ENCODE assay signal across 18 cellular contexts in genomic region chr20:35215066-35215956, GRCh38. TPM values are rescaled to one million over a fixed set of nuclear protein-coding genes. Genes with fewer than 3 reads are reported as not detected.
DNase-seq lines count a peak whose midpoint lies in the region; ATAC-seq, FAIRE-seq and TF ChIP-seq lines count a peak whose summit lies in the region.
"Had no signal": no experiment of that assay in that cellular context is flagged by ENCODE, and none has a peak within 500 bp of the region (broad histone marks: within the 10 kb centered on the region; RNA-seq: fewer than 3 reads in every experiment).

No MANE protein-coding gene starts in this region.

- H3K36me3 ChIP-seq in HCT116 (ENCODE audit: control insufficient read depth in 1 of 2, insufficient read depth in 2 of 2, low read length in 2 of 2), result no peaks in the 10 kb centered on the region
- H3K36me3 ChIP-seq in PC-3 (ENCODE audit: low read depth, low read length), result no peaks in the 10 kb centered on the region
- no peaks in the 10 kb centered on the region for H3K36me3 ChIP-seq in endothelial cell of umbilical vein (ENCODE audit: control insufficient read depth in 2 of 2, extremely low read depth in 1 of 2, insufficient read depth in 2 of 2, low read length in 2 of 2)
- H3K36me3 ChIP-seq: vagina had no signal

- no peaks in the 10 kb centered on the region for H3F3A ChIP-seq in PC-3 (ENCODE audit: low read length, unreplicated experiment)

- no peak for TF ChIP-seq POLR2A in HCT116 (IDR thresholded peaks at IDR 0.05; ENCODE audit: borderline replicate concordance, extremely low read depth, insufficient read depth, insufficient read length)
- no peak for TF ChIP-seq POLR2A in endothelial cell of umbilical vein (IDR thresholded peaks at IDR 0.05; ENCODE audit: low read depth, low read length)

- FAIRE-seq in endothelial cell of umbilical vein (lab: Jason Lieb, UNC), result peak; percentile 76
- FAIRE-seq: GM12892 had no signal

- RAD21 ChIA-PET in HCT116 (lab: Charles Lee; ENCODE audit: low non-redundant PET in 1 of 2, low total read pairs in 2 of 2, uncharacterized antibody in 2 of 2, unreplicated experiment in 2 of 2), result interaction anchor here in 1 of 2 experiments (0.6 kb wide), 1 partner anchor 70 kb away, joined by 3 read pairs; no protein-coding TSS in a partner anchor

- DNase-seq in A172 (ENCODE audit: low spot score), result peak; percentile 96
- no peak for DNase-seq in HCT116 (ENCODE audit: low read depth, low spot score)
- DNase-seq in PC-3, result peak; percentile 89
- no peak for DNase-seq in endothelial cell of umbilical vein (ENCODE audit: low read depth, low spot score)
- DNase-seq in activated CD4-positive, CD25-positive, alpha-beta regulatory T cell (lab: John Stamatoyannopoulos, UW), result no peak
- DNase-seq in C1 segment of cervical spinal cord (lab: John Stamatoyannopoulos, UW), result no peak
- no peak for DNase-seq in activated CD8-positive, alpha-beta memory T cell treated with anti-CD3 and anti-CD28 coated beads for 24 hours
- no peak for DNase-seq in Right ventricle myocardium inferior (ENCODE audit: missing footprints)
- DNase-seq: activated CD4-positive, alpha-beta memory T cell treated with anti-CD3 and anti-CD28 coated beads for 36 hours; activated gamma-delta T cell treated with Interleukin-2 at 50 U/mL for 16 hours; central memory CD4-positive, alpha-beta T cell; KG1; stimulated activated CD4-positive, alpha-beta T cell treated with anti-CD3 and anti-CD28 coated beads, Interleukin-2, amount 100 ng/mL, for 24 hours had no signal

- dilution Hi-C loops in endothelial cell of umbilical vein (cut with MboI; ENCODE audit: extremely low pct_ligation_motif_present, low sequenced_read_pairs), result no loop called here

- ATAC-seq in HCT116, result peak; percentile 55; the same call in 1 of the 2 replicates
- ATAC-seq in PC-3, result peak; percentile 84
- no peak for ATAC-seq in Right ventricle myocardium inferior
- ATAC-seq: esophagus mucosa; stimulated activated effector memory CD8-positive, alpha-beta T cell treated with anti-CD3 and anti-CD28 coated beads, Interleukin-12 subunit alpha, Interleukin-12 subunit beta, amount 100 ng/mL, for 72 hours had no signal

- TF ChIP-seq CTCF in HCT116 (IDR thresholded peaks at IDR 0.05 in 2 of 3, conservative IDR thresholded peaks at IDR 0.05 in 1 of 3; ENCODE audit: borderline replicate concordance in 1 of 3, insufficient read depth in 1 of 3, low read depth in 2 of 3, low read length in 2 of 3) (no peak), PC-3 (conservative IDR thresholded peaks at IDR 0.05; ENCODE audit: low read depth, low read length) (no peak), endothelial cell of umbilical vein (IDR thresholded peaks at IDR 0.05; ENCODE audit: extremely low read depth in 1 of 2, insufficient read depth in 1 of 2, low read depth in 1 of 2, low read length in 2 of 2) (no peak)

- intact Hi-C loops in HCT116 (cut with micrococcal nuclease), result no loop called here
- intact Hi-C loops in PC-3 (cut with micrococcal nuclease), result loop anchor here (2.0 kb wide), 1 partner anchor 47 kb away; no protein-coding TSS in a partner anchor
- intact Hi-C loops in endothelial cell of umbilical vein (cut with micrococcal nuclease), result no loop called here
- intact Hi-C loops in Right ventricle myocardium inferior (cut with DNase I), result no loop called here

- H3K4me1 ChIP-seq in HCT116 (ENCODE audit: control insufficient read depth in 1 of 2, insufficient read depth in 2 of 2, low read length in 2 of 2) (peaks cover 0 to 6% of the 10 kb centered on the region in 2 experiments; a peak in 2 of 4 replicates), PC-3 (ENCODE audit: insufficient read depth, low read length) (peaks cover 18% of the 10 kb centered on the region), endothelial cell of umbilical vein (ENCODE audit: control insufficient read depth, extremely low read depth, insufficient read depth, low read length) (peaks cover 5% of the 10 kb centered on the region)
- H3K4me1 ChIP-seq: vagina had no signal

- no peaks in the 10 kb centered on the region for H3K27me3 ChIP-seq in HCT116 (ENCODE audit: insufficient read depth, low read length)
- H3K27me3 ChIP-seq in PC-3 (ENCODE audit: low read length), result no peaks in the 10 kb centered on the region
- H3K27me3 ChIP-seq in endothelial cell of umbilical vein (ENCODE audit: control insufficient read depth in 2 of 2, insufficient read depth in 2 of 2, low read length in 2 of 2), result peaks cover 3 to 9% of the 10 kb centered on the region in 2 experiments
- H3K27me3 ChIP-seq: vagina had no signal

- CTCF ChIA-PET in HCT116 (lab: Charles Lee), result no interaction called here
- CTCF ChIA-PET in PC-3 (lab: Charles Lee), result interaction anchor here (0.7 to 2.1 kb wide), 3 partner anchors 70 to 122 kb away, joined by 4 to 9 read pairs (median 8); no protein-coding TSS in a partner anchor
- CTCF ChIA-PET in endothelial cell of umbilical vein (lab: Charles Lee), result interaction anchor here (0.7 to 3.0 kb wide), 7 partner anchors 12 to 120 kb away, joined by 3 to 21 read pairs (median 4); partner anchors contain the start of gene MMP24

- POLR2A ChIA-PET in HCT116 (lab: Charles Lee), result no interaction called here
- POLR2A ChIA-PET in PC-3 (lab: Charles Lee; ENCODE audit: unreplicated experiment), result no interaction called here
- POLR2A ChIA-PET in endothelial cell of umbilical vein (lab: Charles Lee), result no interaction called here

- H2AFZ ChIP-seq in HCT116 (ENCODE audit: low read depth, low read length, poor library complexity, severe bottlenecking) (no peak overlapping the region), PC-3 (ENCODE audit: low read length) (no peak overlapping the region; the same call in 1 of the 2 replicates), endothelial cell of umbilical vein (ENCODE audit: low read depth, low read length) (no peak overlapping the region)

- H3K9me2 ChIP-seq in HCT116 (ENCODE audit: insufficient read depth) (no peaks in the 10 kb centered on the region), PC-3 (replicated peaks; ENCODE audit: low read length) (no peaks in the 10 kb centered on the region)

- no peak overlapping the region for H3K4me3 ChIP-seq in HCT116 (replicated peaks in 1 of 2; ENCODE audit: low read depth in 1 of 2, low read length in 2 of 2)
- H3K4me3 ChIP-seq in PC-3 (ENCODE audit: low read length), result no peak overlapping the region
- H3K4me3 ChIP-seq in endothelial cell of umbilical vein (replicated peaks in 1 of 3; ENCODE audit: insufficient read depth in 1 of 3, low read depth in 1 of 3, low read length in 3 of 3), result no peak overlapping the region
- H3K4me3 ChIP-seq: vagina had no signal

- H3K9ac ChIP-seq in HCT116 (ENCODE audit: low read length), result no peak overlapping the region
- no peak overlapping the region for H3K9ac ChIP-seq in PC-3 (ENCODE audit: low read length)
- no peak overlapping the region for H3K9ac ChIP-seq in endothelial cell of umbilical vein (replicated peaks; ENCODE audit: extremely low read depth, insufficient read depth, low read length)

- H3K9me1 ChIP-seq in endothelial cell of umbilical vein (replicated peaks; ENCODE audit: control insufficient read depth, extremely low read depth, insufficient read depth, low read length), result no peaks in the 10 kb centered on the region

- H3K4me2 ChIP-seq in HCT116 (ENCODE audit: low read length) (peak overlapping the region; percentile 29; the same call in 1 of the 2 replicates), PC-3 (ENCODE audit: low read length) (peak overlapping the region; percentile 19), endothelial cell of umbilical vein (ENCODE audit: insufficient read depth, low read length) (no peak overlapping the region)

- no peaks in the 10 kb centered on the region for H4K20me1 ChIP-seq in HCT116 (ENCODE audit: insufficient read depth)
- H4K20me1 ChIP-seq in PC-3 (ENCODE audit: low read length), result no peaks in the 10 kb centered on the region
- H4K20me1 ChIP-seq in endothelial cell of umbilical vein (replicated peaks; ENCODE audit: control insufficient read depth, extremely low read depth, insufficient read depth, low read length), result no peaks in the 10 kb centered on the region

- TF ChIP-seq RAD21 in HCT116 (IDR thresholded peaks at IDR 0.05; ENCODE audit: low read depth), result no peak

- BruUV-seq in HCT116 (replicated peaks; lab: Mats Ljungman, UMichigan) (no TSS peak), PC-3 (replicated peaks; lab: Mats Ljungman, UMichigan) (TSS peak; percentile 31), endothelial cell of umbilical vein (replicated peaks; lab: Mats Ljungman, UMichigan) (no TSS peak)

- H3K27ac ChIP-seq in HCT116 (ENCODE audit: low read depth, low read length), result no peak overlapping the region
- H3K27ac ChIP-seq in PC-3 (ENCODE audit: low read length), result peak overlapping the region; percentile 39
- no peak overlapping the region for H3K27ac ChIP-seq in endothelial cell of umbilical vein (ENCODE audit: insufficient read depth, low read depth, low read length)
- H3K27ac ChIP-seq: vagina had no signal

- H3K9me3 ChIP-seq in HCT116 (ENCODE audit: control insufficient read depth in 1 of 2, insufficient read depth in 1 of 2, low read depth in 1 of 2, low read length in 2 of 2) (no peaks in the 10 kb centered on the region), PC-3 (ENCODE audit: low read length) (no peaks in the 10 kb centered on the region), endothelial cell of umbilical vein (replicated peaks; ENCODE audit: control insufficient read depth, insufficient read depth, low read length) (no peaks in the 10 kb centered on the region)
- H3K9me3 ChIP-seq: vagina had no signal

- H3K79me2 ChIP-seq in HCT116 (ENCODE audit: insufficient read depth, low read length) (no peaks in the 10 kb centered on the region), PC-3 (ENCODE audit: low read length) (no peaks in the 10 kb centered on the region), endothelial cell of umbilical vein (ENCODE audit: control insufficient read depth, insufficient read depth, low read length) (no peaks in the 10 kb centered on the region)

RNA-seq across cellular contexts. Expression of gene MMP24, which starts 11.2 kb away (rescaled TPM):
- 5.2 and 14.2 TPM in 2 replicates for total RNA-seq in A172 (2014; rRNA removed; shearing (Covaris generic))
- total RNA-seq in HCT116 (2021; ENCODE audit: unreplicated experiment) (not detected), PC-3 (2014; rRNA removed) (0.52 and 0.91 TPM in 2 replicates), endothelial cell of umbilical vein (0.27 and 0.32 TPM in 2 replicates), Right ventricle myocardium inferior (0.35 TPM)
- 0.33 and 0.39 TPM in 2 replicates for polyA plus RNA-seq in HCT116 (2012)
- 0.48 and 0.54 TPM in 2 replicates for polyA plus RNA-seq in endothelial cell of umbilical vein
- 0.44 and 0.48 TPM in 2 replicates for polyA plus RNA-seq in endothelial cell of umbilical vein (2011; cell fraction: cytosol; rRNA removed)
- 0.27 and 0.28 TPM in 2 replicates for polyA plus RNA-seq in endothelial cell of umbilical vein (2011; cell fraction: nucleus; rRNA removed)
- 1.5 and 2.5 TPM in 2 replicates for polyA plus RNA-seq in endothelial cell of umbilical vein (2012)
- 0.19 and 0.28 TPM in 2 replicates for polyA minus RNA-seq in endothelial cell of umbilical vein
- 0.20 TPM for polyA minus RNA-seq in endothelial cell of umbilical vein (2011; cell fraction: cytosol; rRNA and poly(A)+ RNA removed)
- polyA minus RNA-seq in endothelial cell of umbilical vein (2011; cell fraction: nucleus; rRNA and poly(A)+ RNA removed), result 0.10 and 0.24 TPM in 2 replicates
- total RNA-seq: activated CD4-positive, alpha-beta memory T cell treated with anti-CD3 and anti-CD28 coated beads for 36 hours; mononuclear cell had no signal

RNA-seq across cellular contexts. Expression of gene PROCR, which starts 43.4 kb away (rescaled TPM):
- 32.2 and 48.0 TPM in 2 replicates for total RNA-seq in A172 (2014; rRNA removed; shearing (Covaris generic))
- total RNA-seq in HCT116 (2021; ENCODE audit: unreplicated experiment) (52.0 TPM), PC-3 (2014; rRNA removed) (45.4 and 55.7 TPM in 2 replicates), endothelial cell of umbilical vein (228 and 251 TPM in 2 replicates), Right ventricle myocardium inferior (10.5 TPM)
- 74.7 and 76.9 TPM in 2 replicates for polyA plus RNA-seq in HCT116 (2012)
- 376 and 414 TPM in 2 replicates for polyA plus RNA-seq in endothelial cell of umbilical vein
- polyA plus RNA-seq in endothelial cell of umbilical vein (2011; cell fraction: cytosol; rRNA removed), result 280 and 408 TPM in 2 replicates
- polyA plus RNA-seq in endothelial cell of umbilical vein (2011; cell fraction: nucleus; rRNA removed), result 149 and 172 TPM in 2 replicates
- polyA plus RNA-seq in endothelial cell of umbilical vein (2012), result 386 and 422 TPM in 2 replicates
- polyA minus RNA-seq in endothelial cell of umbilical vein, result 229 and 241 TPM in 2 replicates
- polyA minus RNA-seq in endothelial cell of umbilical vein (2011; cell fraction: cytosol; rRNA and poly(A)+ RNA removed), result 18.9 TPM
- polyA minus RNA-seq in endothelial cell of umbilical vein (2011; cell fraction: nucleus; rRNA and poly(A)+ RNA removed), result 92.7 and 104 TPM in 2 replicates

Comparison
In these comparisons a context has a peak if more than half of its experiments do, and no peak if none do; other contexts are left out.
1. DNase-seq: peak in A172 (single experiment) and PC-3 (single experiment); none in HCT116 (single experiment), endothelial cell of umbilical vein (single experiment), activated CD4-positive, CD25-positive, alpha-beta regulatory T cell (0 of 4), C1 segment of cervical spinal cord (0 of 14), activated CD8-positive, alpha-beta memory T cell treated with anti-CD3 and anti-CD28 coated beads for 24 hours (single experiment) and Right ventricle myocardium inferior (single experiment).